15 cellular contexts compared by ENCODE assay signal in genomic region chr15:70517194-70517590, GRCh38.
DNase-seq lines count a peak whose midpoint lies in the region; ATAC-seq and TF ChIP-seq lines count a peak whose summit lies in the region.
"Had no signal": no experiment of that assay in that cellular context is flagged by ENCODE, and none has a peak within 500 bp of the region (broad histone marks: within the 10 kb centered on the region; RNA-seq: fewer than 3 reads in every experiment).

No MANE protein-coding gene starts in this region.

- H3K27ac ChIP-seq in RWPE2 (ENCODE audit: poor library complexity, severe bottlenecking) (no peak overlapping the region), foreskin keratinocyte (no peak overlapping the region)
- H3K27ac ChIP-seq: KMS-11, PC-9 had no signal

- peaks cover 3% of the 10 kb centered on the region for H3K9me3 ChIP-seq in RWPE2 (ENCODE audit: severe bottlenecking)

- DNase-seq in COLO668 (lab: John Stamatoyannopoulos, UW; ENCODE audit: unreplicated experiment) (peak; percentile 38), RWPE2 (ENCODE audit: low spot score) (no peak), foreskin keratinocyte (peak in 1 of 2 donors; percentile 13), posterior vena cava (ENCODE audit: low spot score) (peak; percentile 32), GF-D8 (lab: John Stamatoyannopoulos, UW) (no peak), NCI-H1436 (lab: John Stamatoyannopoulos, UW) (no peak)
- DNase-seq: C1 segment of cervical spinal cord, HFFc6, NCI-H1092 treated with DMSO at 0.1 percent for 48 hours, NCI-H2029, NCI-H510A, PC-9 had no signal

- H3K27me3 ChIP-seq in RWPE2 (ENCODE audit: insufficient read depth, poor library complexity, severe bottlenecking) (no peaks in the 10 kb centered on the region), foreskin keratinocyte (peaks cover 94% of the 10 kb centered on the region)

- H3K4me3 ChIP-seq in RWPE2 (ENCODE audit: severe bottlenecking) = no peak overlapping the region
- H3K4me3 ChIP-seq: PC-9 had no signal

- no peaks in the 10 kb centered on the region for H3K36me3 ChIP-seq in RWPE2 (ENCODE audit: low read depth)

- H3K4me1 ChIP-seq in RWPE2 (ENCODE audit: insufficient read depth, poor library complexity, severe bottlenecking) = no peaks in the 10 kb centered on the region
- H3K4me1 ChIP-seq in foreskin keratinocyte = peaks cover 5% of the 10 kb centered on the region

- intact Hi-C loops in posterior vena cava (cut with DNase I) = no loop called here

- TF ChIP-seq CTCF in RWPE2 (IDR thresholded peaks at IDR 0.05; ENCODE audit: poor library complexity, severe bottlenecking) (no peak), foreskin keratinocyte (conservative IDR thresholded peaks at IDR 0.05) (no peak)

- ATAC-seq in RWPE2 (ENCODE audit: low read depth) (0 out of 3 replicates have a peak, but pooled peaks have one; percentile 12), foreskin keratinocyte (peak; percentile 23), SK-N-SH treated with all-trans-retinoic acid at 6 μM for 48 hours (no peak), HG03520 (IDR thresholded peaks at IDR 0.05; ENCODE audit: unreplicated experiment) (no peak)

TF ChIP-seq in SK-N-SH treated with all-trans-retinoic acid at 6 μM for 48 hours, 23 proteins besides CTCF, POLR2A, EP300 and RAD21:
- no peak for TF ChIP-seq ZC3H10 (CRISPR knock-in tag; IDR thresholded peaks at IDR 0.05)
- TF ChIP-seq, protein P1, sequence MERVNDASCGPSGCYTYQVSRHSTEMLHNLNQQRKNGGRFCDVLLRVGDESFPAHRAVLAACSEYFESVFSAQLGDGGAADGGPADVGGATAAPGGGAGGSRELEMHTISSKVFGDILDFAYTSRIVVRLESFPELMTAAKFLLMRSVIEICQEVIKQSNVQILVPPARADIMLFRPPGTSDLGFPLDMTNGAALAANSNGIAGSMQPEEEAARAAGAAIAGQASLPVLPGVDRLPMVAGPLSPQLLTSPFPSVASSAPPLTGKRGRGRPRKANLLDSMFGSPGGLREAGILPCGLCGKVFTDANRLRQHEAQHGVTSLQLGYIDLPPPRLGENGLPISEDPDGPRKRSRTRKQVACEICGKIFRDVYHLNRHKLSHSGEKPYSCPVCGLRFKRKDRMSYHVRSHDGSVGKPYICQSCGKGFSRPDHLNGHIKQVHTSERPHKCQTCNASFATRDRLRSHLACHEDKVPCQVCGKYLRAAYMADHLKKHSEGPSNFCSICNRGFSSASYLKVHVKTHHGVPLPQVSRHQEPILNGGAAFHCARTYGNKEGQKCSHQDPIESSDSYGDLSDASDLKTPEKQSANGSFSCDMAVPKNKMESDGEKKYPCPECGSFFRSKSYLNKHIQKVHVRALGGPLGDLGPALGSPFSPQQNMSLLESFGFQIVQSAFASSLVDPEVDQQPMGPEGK (CRISPR knock-in tag; IDR thresholded peaks at IDR 0.05; ENCODE audit: borderline replicate concordance) = no peak
- TF ChIP-seq ZNF8 (CRISPR knock-in tag; IDR thresholded peaks at IDR 0.05) = no peak
- TF ChIP-seq ZFP3 (CRISPR knock-in tag; IDR thresholded peaks at IDR 0.05) = no peak
- TF ChIP-seq SNAI2 (CRISPR knock-in tag; IDR thresholded peaks at IDR 0.05) = no peak
- TF ChIP-seq ZNF70 (CRISPR knock-in tag; IDR thresholded peaks at IDR 0.05) = no peak
- no peak for TF ChIP-seq ZFP30 (CRISPR knock-in tag; IDR thresholded peaks at IDR 0.05)
- no peak for TF ChIP-seq TSHZ2 (CRISPR knock-in tag; IDR thresholded peaks at IDR 0.05)
- no peak for TF ChIP-seq CSDC2 (CRISPR knock-in tag; IDR thresholded peaks at IDR 0.05)
- no peak for TF ChIP-seq PPARA (CRISPR knock-in tag; IDR thresholded peaks at IDR 0.05; ENCODE audit: borderline replicate concordance)
- no peak for TF ChIP-seq ESRRG (CRISPR knock-in tag; IDR thresholded peaks at IDR 0.05)

Comparison
In these comparisons a context has a peak if more than half of its experiments do, and no peak if none do; other contexts are left out.
1. DNase-seq: peak in COLO668 (single experiment) and posterior vena cava (single experiment); none in RWPE2 (single experiment), GF-D8 (single experiment) and NCI-H1436 (single experiment).
2. ATAC-seq: peak in RWPE2 (single experiment) and foreskin keratinocyte (single experiment); none in SK-N-SH treated with all-trans-retinoic acid at 6 μM for 48 hours (single experiment) and HG03520 (single experiment).